9 cellular contexts compared by ENCODE assay signal in the genomic region with DNA sequence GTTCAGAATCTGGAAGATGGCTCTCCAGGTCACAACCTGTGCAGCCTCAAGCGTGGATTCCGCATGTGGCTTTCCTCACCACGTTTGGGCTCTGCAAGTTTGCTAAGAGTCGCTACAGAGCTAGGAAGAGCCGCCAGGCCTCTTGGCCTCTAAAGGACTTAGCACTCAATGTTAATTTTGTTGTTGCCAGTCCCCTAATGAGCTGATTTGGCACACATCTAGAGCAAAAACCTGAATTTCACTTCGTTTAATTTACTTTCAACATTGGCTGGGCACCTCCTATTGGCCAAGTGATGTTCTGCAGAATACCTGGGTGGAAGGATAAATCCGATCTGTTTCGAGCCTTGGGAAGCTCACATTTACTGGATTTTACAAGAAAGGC.
DNase-seq lines count a peak whose midpoint lies in the region; ATAC-seq and TF ChIP-seq lines count a peak whose summit lies in the region.
"Had no signal": no experiment of that assay in that cellular context is flagged by ENCODE, and none has a peak within 500 bp of the region (broad histone marks: within the 10 kb centered on the region; RNA-seq: fewer than 3 reads in every experiment).

No MANE protein-coding gene starts in this region.

- H3K36me3 Mint-ChIP-seq in MCF 10A (ENCODE audit: insufficient read depth, unreplicated experiment) = no peaks in the 10 kb centered on the region

- H3K4me1 ChIP-seq in breast epithelium = no peaks in the 10 kb centered on the region
- no peaks in the 10 kb centered on the region for H3K4me1 ChIP-seq in OCI-LY3 (ENCODE audit: low read length)
- no peaks in the 10 kb centered on the region for H3K4me1 ChIP-seq in upper lobe of right lung
- peaks cover 6% of the 10 kb centered on the region for H3K4me1 ChIP-seq in prostate gland (replicated peaks)

- no peak for TF ChIP-seq POLR2A in breast epithelium (IDR thresholded peaks at IDR 0.05)
- no peak for TF ChIP-seq POLR2A in prostate gland (IDR thresholded peaks at IDR 0.05)

- H3K27ac Mint-ChIP-seq in MCF 10A (ENCODE audit: low read depth, unreplicated experiment) = no peak overlapping the region

- no peak overlapping the region for H2AFZ ChIP-seq in OCI-LY3 (ENCODE audit: low read depth, low read length)

- intact Hi-C loops in MCF 10A (cut with micrococcal nuclease) = no loop called here
- intact Hi-C loops in breast epithelium (cut with DNase I; ENCODE audit: low total_unique reads) = no loop called here
- intact Hi-C loops in upper lobe of right lung (cut with DNase I) = no loop called here
- intact Hi-C loops in prostate gland (cut with DNase I) = no loop called here

- BruUV-seq in MCF 10A (replicated peaks; lab: Mats Ljungman, UMichigan) = no TSS peak

- CTCF ChIA-PET in MCF 10A (lab: Yijun Ruan, JAX) = interaction anchor here (0.6 to 1.8 kb wide), 3 partner anchors 8 to 296 kb away, joined by 3 to 8 read pairs (median 4); no protein-coding TSS in a partner anchor

- peaks cover 6% of the 10 kb centered on the region for H3K4me1 Mint-ChIP-seq in MCF 10A (ENCODE audit: insufficient read depth, unreplicated experiment)

- DNase-seq in MCF 10A (ENCODE audit: unreplicated experiment) = peak; percentile 20
- DNase-seq in breast epithelium (ENCODE audit: low spot score in 2 of 2) = no peak
- DNase-seq in fibroblast of villous mesenchyme (ENCODE audit: low read depth) = no peak
- peak; percentile 19 for DNase-seq in upper lobe of right lung
- no peak for DNase-seq in NCI-H510A (lab: John Stamatoyannopoulos, UW)
- DNase-seq in 8988T = no peak
- DNase-seq in prostate gland (ENCODE audit: low spot score) = no peak
- DNase-seq: OCI-M1 had no signal

- peaks cover 53% of the 10 kb centered on the region for H3K27me3 Mint-ChIP-seq in MCF 10A (ENCODE audit: insufficient read depth, unreplicated experiment)

- TF ChIP-seq CTCF in MCF 10A (IDR thresholded peaks at IDR 0.05; ENCODE audit: unreplicated experiment) (no peak), breast epithelium (IDR thresholded peaks at IDR 0.05) (no peak), OCI-LY3 (IDR thresholded peaks at IDR 0.05; ENCODE audit: low read depth, low read length) (peak; percentile 32), fibroblast of villous mesenchyme (IDR thresholded peaks at IDR 0.05; ENCODE audit: insufficient read depth, low read depth, low read length) (peak; percentile 10), upper lobe of right lung (IDR thresholded peaks at IDR 0.05) (no peak), prostate gland (IDR thresholded peaks at IDR 0.05) (no peak)

- no peak overlapping the region for H3K4me3 Mint-ChIP-seq in MCF 10A (ENCODE audit: unreplicated experiment)

- POLR2A ChIA-PET in MCF 10A (lab: Yijun Ruan, JAX) = interaction anchor here (1.2 kb wide), 1 partner anchor 13 kb away, joined by 3 read pairs; no protein-coding TSS in a partner anchor

- H3K9ac ChIP-seq in OCI-LY3 (ENCODE audit: low read length) = no peak overlapping the region

- peaks cover 0 to 84% of the 10 kb centered on the region in 2 donors for H3K27me3 ChIP-seq in breast epithelium
- 0 out of 2 replicates have a peak, but pooled peaks cover 5% of the 10 kb centered on the region for H3K27me3 ChIP-seq in OCI-LY3 (ENCODE audit: low read depth, low read length)
- peaks cover 92% of the 10 kb centered on the region for H3K27me3 ChIP-seq in upper lobe of right lung
- peaks cover 30% of the 10 kb centered on the region for H3K27me3 ChIP-seq in prostate gland (replicated peaks; ENCODE audit: insufficient read depth)

- H3K79me2 ChIP-seq in OCI-LY3 (ENCODE audit: low read length) = no peaks in the 10 kb centered on the region

- H3K4me3 ChIP-seq in breast epithelium (no peak overlapping the region), OCI-LY3 (ENCODE audit: low read length) (no peak overlapping the region), fibroblast of villous mesenchyme (ENCODE audit: low read depth, low read length) (no peak overlapping the region), upper lobe of right lung (no peak overlapping the region), prostate gland (no peak overlapping the region)

- H4K20me1 ChIP-seq in OCI-LY3 (ENCODE audit: insufficient read depth, low read length) = no peaks in the 10 kb centered on the region

- no peaks in the 10 kb centered on the region for H3K36me3 ChIP-seq in breast epithelium
- no peaks in the 10 kb centered on the region for H3K36me3 ChIP-seq in OCI-LY3 (replicated peaks; ENCODE audit: low read depth, low read length)
- H3K36me3 ChIP-seq in upper lobe of right lung = no peaks in the 10 kb centered on the region
- no peaks in the 10 kb centered on the region for H3K36me3 ChIP-seq in prostate gland

- no peaks in the 10 kb centered on the region for H3K9me3 Mint-ChIP-seq in MCF 10A (ENCODE audit: unreplicated experiment)

- 71% methylated on average over 8 of the region's 8 CpGs for WGBS in prostate gland

- ATAC-seq in upper lobe of right lung = no peak

- H3K9me3 ChIP-seq in breast epithelium (no peaks in the 10 kb centered on the region), OCI-LY3 (ENCODE audit: insufficient read depth, low read length) (no peaks in the 10 kb centered on the region), upper lobe of right lung (no peaks in the 10 kb centered on the region), prostate gland (no peaks in the 10 kb centered on the region)

- no peak overlapping the region for H3K4me2 ChIP-seq in OCI-LY3 (ENCODE audit: low read length)

- H3K27ac ChIP-seq in breast epithelium (no peak overlapping the region), OCI-LY3 (ENCODE audit: low read length) (no peak overlapping the region), upper lobe of right lung (no peak overlapping the region), prostate gland (no peak overlapping the region)

Comparison
In these comparisons a context has a peak if more than half of its experiments do, and no peak if none do; other contexts are left out.
1. DNase-seq: peak in MCF 10A (single experiment) and upper lobe of right lung (single experiment); none in breast epithelium (0 of 2), fibroblast of villous mesenchyme (single experiment), NCI-H510A (single experiment), 8988T (single experiment) and prostate gland (single experiment).
2. CTCF ChIP-seq: peak in OCI-LY3 (single experiment) and fibroblast of villous mesenchyme (single experiment); none in MCF 10A (single experiment), breast epithelium (0 of 3), upper lobe of right lung (single experiment) and prostate gland (0 of 4).